ENCODE assay signal across 15 cellular contexts in genomic region chr1:93964777-93965200, GRCh38. TPM values are rescaled to one million over a fixed set of nuclear protein-coding genes. Genes with fewer than 3 reads are reported as not detected.
DNase-seq lines count a peak whose midpoint lies in the region; ATAC-seq and TF ChIP-seq lines count a peak whose summit lies in the region.
"Had no signal": no experiment of that assay in that cellular context is flagged by ENCODE, and none has a peak within 500 bp of the region (broad histone marks: within the 10 kb centered on the region; RNA-seq: fewer than 3 reads in every experiment).

No MANE protein-coding gene starts in this region.

- no peaks in the 10 kb centered on the region for H3K36me3 ChIP-seq in lung (ENCODE audit: control insufficient read depth in 2 of 2, insufficient read depth in 2 of 2, low read length in 2 of 2)

- no peaks in the 10 kb centered on the region for H3K27me3 Mint-ChIP-seq in Calu3 (ENCODE audit: unreplicated experiment)
- H3K27me3 Mint-ChIP-seq in chondrocyte (ENCODE audit: low read depth), result no peaks in the 10 kb centered on the region

- H3K27me3 ChIP-seq in lung (ENCODE audit: control insufficient read depth, insufficient read depth), result no peaks in the 10 kb centered on the region

- peak overlapping the region; percentile 90 for H3K27ac Mint-ChIP-seq in Calu3 (ENCODE audit: unreplicated experiment)
- no peak overlapping the region for H3K27ac Mint-ChIP-seq in chondrocyte (ENCODE audit: unreplicated experiment)

- H3K4me1 ChIP-seq in lung (ENCODE audit: control insufficient read depth in 2 of 2, insufficient read depth in 2 of 2, low read length in 2 of 2), result peaks cover 0 to 1% of the 10 kb centered on the region in 2 donors
- H3K4me1 ChIP-seq: parathyroid adenoma had no signal

- peaks cover 0 to 2% of the 10 kb centered on the region in 2 donors for H3K9me3 ChIP-seq in lung (ENCODE audit: control insufficient read depth in 2 of 2, insufficient read depth in 1 of 2, low read length in 1 of 2)

- TF ChIP-seq CTCF in Calu3 (IDR thresholded peaks at IDR 0.05; ENCODE audit: unreplicated experiment), result no peak
- TF ChIP-seq CTCF in cardiac fibroblast (IDR thresholded peaks at IDR 0.05; ENCODE audit: low read depth, low read length), result no peak
- no peak for TF ChIP-seq CTCF in lung (IDR thresholded peaks at IDR 0.05; ENCODE audit: control extremely low read depth, extremely low read depth)
- TF ChIP-seq CTCF in chondrocyte (IDR thresholded peaks at IDR 0.05), result no peak

- intact Hi-C loops in Calu3 (cut with micrococcal nuclease; ENCODE audit: unreplicated experiment), result no loop called here

- H3K4me1 Mint-ChIP-seq in Calu3 (ENCODE audit: low read depth, unreplicated experiment) (peaks cover 27% of the 10 kb centered on the region), chondrocyte (ENCODE audit: low read depth) (peaks cover 19% of the 10 kb centered on the region)

- H3K9me3 Mint-ChIP-seq in Calu3 (ENCODE audit: low read depth, unreplicated experiment) (no peaks in the 10 kb centered on the region), chondrocyte (ENCODE audit: low read depth) (no peaks in the 10 kb centered on the region)

- WGBS in lung, 2 donors, result 84 to 98% methylated on average over 4 of the region's 4 CpGs

- H3K4me3 Mint-ChIP-seq in Calu3 (ENCODE audit: low read depth, unreplicated experiment) (peak overlapping the region; percentile 54), chondrocyte (ENCODE audit: unreplicated experiment) (no peak overlapping the region)
- H3K4me3 Mint-ChIP-seq: brain had no signal

- no peak overlapping the region for H3K27ac ChIP-seq in lung (ENCODE audit: low read depth in 1 of 2, low read length in 1 of 2)
- H3K27ac ChIP-seq: parathyroid adenoma had no signal

- H3K4me3 ChIP-seq in cardiac fibroblast (replicated peaks in 1 of 2; ENCODE audit: low read depth in 2 of 2, low read length in 2 of 2) (no peak overlapping the region), lung (no peak overlapping the region)

- H3K36me3 Mint-ChIP-seq in Calu3 (ENCODE audit: insufficient read depth, unreplicated experiment), result peaks cover 10% of the 10 kb centered on the region
- no peaks in the 10 kb centered on the region for H3K36me3 Mint-ChIP-seq in chondrocyte (ENCODE audit: low read depth)
- H3K36me3 Mint-ChIP-seq: brain had no signal

- CTCF ChIA-PET in Calu3 (lab: Charles Lee), result interaction anchor here (0.6 to 1.0 kb wide), 3 partner anchors 8 to 61 kb away, joined by 3 to 4 read pairs (median 3); no protein-coding TSS in a partner anchor

- DNase-seq in Calu3, result peak; percentile 49
- peak; percentile 34 for DNase-seq in HuH-7.5 (ENCODE audit: low spot score)
- DNase-seq in cardiac fibroblast (ENCODE audit: low read depth in 2 of 2), result peak; percentile 54 to 70
- DNase-seq in lung (ENCODE audit: low spot score), result no peak
- DNase-seq in NCI-H2029 (lab: John Stamatoyannopoulos, UW), result no peak
- DNase-seq in chondrocyte (ENCODE audit: low spot score), result no peak
- DNase-seq: activated CD8-positive, alpha-beta memory T cell treated with anti-CD3 and anti-CD28 coated beads, Interleukin-2, amount 50 U/mL, for 48 hours; GF-D8; Karpas-422; NCI-H2227 treated with DMSO at 0.1 percent for 48 hours; stimulated activated CD4-positive, alpha-beta T cell treated with anti-CD3 and anti-CD28 coated beads, Interleukin-4, amount 100 ng/mL, for 4 hours had no signal

- peak; percentile 63 for ATAC-seq in lung (ENCODE audit: insufficient read depth, low FRiP score)
- no peak for ATAC-seq in GM18870 (IDR thresholded peaks at IDR 0.05; ENCODE audit: unreplicated experiment)
- ATAC-seq in HG03439 (IDR thresholded peaks at IDR 0.05; ENCODE audit: unreplicated experiment), result no peak

- BruUV-seq in Calu3 (replicated peaks; lab: Mats Ljungman, UMichigan), result no TSS peak

RNA-seq across cellular contexts. Expression of gene GCLM, which starts 55.6 kb away (rescaled TPM):
- 20.2 and 20.9 TPM in 2 replicates for total RNA-seq in Calu3 (2022)
- 10 to 100 TPM; 14.8 to 25.7 TPM for total RNA-seq in lung
- 10 to 100 TPM in 1 of 2 donors, 1 to 10 TPM in 1; 8.7 to 25.1 TPM for polyA plus RNA-seq in lung
- total RNA-seq in chondrocyte, result 12.0 to 13.6 TPM (median 13.2 TPM) in 3 replicates

Comparison
In these comparisons a context has a peak if more than half of its experiments do, and no peak if none do; other contexts are left out.
1. DNase-seq: peak in Calu3 (single experiment), HuH-7.5 (single experiment) and cardiac fibroblast (2 of 2); none in lung (single experiment), NCI-H2029 (single experiment) and chondrocyte (single experiment).